Comparison of ENCODE assay signal across 18 cellular contexts in genomic region chr7:36795451-36796021, GRCh38.
DNase-seq lines count a peak whose midpoint lies in the region; ATAC-seq and TF ChIP-seq lines count a peak whose summit lies in the region.
"Had no signal": no experiment of that assay in that cellular context is flagged by ENCODE, and none has a peak within 500 bp of the region (broad histone marks: within the 10 kb centered on the region; RNA-seq: fewer than 3 reads in every experiment).

No MANE protein-coding gene starts in this region.

- no peaks in the 10 kb centered on the region for H3K27me3 ChIP-seq in mammary epithelial cell (ENCODE audit: insufficient read depth, low read length)
- no peaks in the 10 kb centered on the region for H3K27me3 ChIP-seq in testis
- H3K27me3 ChIP-seq: uterus had no signal

- no peaks in the 10 kb centered on the region for H3K27me3 Mint-ChIP-seq in activated naive CD8-positive, alpha-beta T cell
- H3K27me3 Mint-ChIP-seq in activated naive CD8-positive, alpha-beta T cell treated with anti-CD3 and anti-CD28 coated beads for 36 hours = no peaks in the 10 kb centered on the region
- H3K27me3 Mint-ChIP-seq in type B pancreatic cell = no peaks in the 10 kb centered on the region
- H3K27me3 Mint-ChIP-seq: activated B cell treated with CpG ODN at 0.5 μM for 24 hours; activated CD8-positive, alpha-beta memory T cell treated with anti-CD3 and anti-CD28 coated beads, Interleukin-2, amount 10 ng/mL, durations not matched to agents 7 days and 5 days; stimulated activated naive CD8-positive, alpha-beta T cell treated with anti-CD3 and anti-CD28 coated beads, Interleukin-15, Interleukin-2, amounts not matched to agents 100 ng/mL and 50 ng/mL, for 24 hours had no signal

- CTCF ChIA-PET in mammary epithelial cell (lab: Charles Lee; ENCODE audit: low non-redundant PET) = no interaction called here

- intact Hi-C loops in mammary epithelial cell (cut with micrococcal nuclease) (loop anchor here (1.0 kb wide), 1 partner anchor 25 kb away; no protein-coding TSS in a partner anchor), testis (cut with DNase I; ENCODE audit: low total_unique reads) (no loop called here)

- DNase-seq in activated naive CD8-positive, alpha-beta T cell treated with anti-CD3 and anti-CD28 coated beads for 36 hours = no peak
- DNase-seq in mammary epithelial cell = peak; percentile 89
- DNase-seq in left lobe of liver (ENCODE audit: low spot score) = peak; percentile 52
- no peak for DNase-seq in type B pancreatic cell (ENCODE audit: extremely low spot score, unreplicated experiment)
- no peak for DNase-seq in testis
- no peak for DNase-seq in T-helper 1 cell
- DNase-seq: activated B cell treated with CpG ODN at 0.5 μM for 24 hours; activated CD8-positive, alpha-beta memory T cell treated with anti-CD3 and anti-CD28 coated beads, Interleukin-2, amount 10 ng/mL, durations not matched to agents 7 days and 5 days; activated gamma-delta T cell; retina; uterus had no signal

- in situ Hi-C loops in mammary epithelial cell (cut with MboI; ENCODE audit: low sequenced_read_pairs in 2 of 2) = no loop called here

- 17% methylated on average over 3 of the region's 4 CpGs for WGBS in mammary epithelial cell (ENCODE audit: low coverage, missing lambda C conversion rate)
- WGBS in testis, 2 donors = 45 to 56% methylated on average over 4 of the region's 4 CpGs

- TF ChIP-seq POLR2A in testis (IDR thresholded peaks at IDR 0.05) = no peak

- H3K4me3 Mint-ChIP-seq in activated naive CD8-positive, alpha-beta T cell = peak overlapping the region; percentile 40
- no peak overlapping the region for H3K4me3 Mint-ChIP-seq in activated naive CD8-positive, alpha-beta T cell treated with anti-CD3 and anti-CD28 coated beads for 36 hours
- peak overlapping the region; percentile 6 for H3K4me3 Mint-ChIP-seq in type B pancreatic cell
- H3K4me3 Mint-ChIP-seq: activated B cell treated with CpG ODN at 0.5 μM for 24 hours; activated CD8-positive, alpha-beta memory T cell treated with anti-CD3 and anti-CD28 coated beads, Interleukin-2, amount 10 ng/mL, durations not matched to agents 7 days and 5 days; CD14-positive monocyte; GM23338; stimulated activated naive CD8-positive, alpha-beta T cell treated with anti-CD3 and anti-CD28 coated beads, Interleukin-15, Interleukin-2, amounts not matched to agents 100 ng/mL and 50 ng/mL, for 24 hours had no signal

- peaks cover 31% of the 10 kb centered on the region for H3K4me1 Mint-ChIP-seq in activated naive CD8-positive, alpha-beta T cell (ENCODE audit: low read depth)
- peaks cover 22% of the 10 kb centered on the region for H3K4me1 Mint-ChIP-seq in activated naive CD8-positive, alpha-beta T cell treated with anti-CD3 and anti-CD28 coated beads for 36 hours
- peaks cover 19% of the 10 kb centered on the region for H3K4me1 Mint-ChIP-seq in type B pancreatic cell (ENCODE audit: unreplicated experiment)
- H3K4me1 Mint-ChIP-seq: activated B cell treated with CpG ODN at 0.5 μM for 24 hours had no signal

- H4K20me1 ChIP-seq in mammary epithelial cell (ENCODE audit: insufficient read depth, low read length) = no peaks in the 10 kb centered on the region

- H3K9ac ChIP-seq in mammary epithelial cell (ENCODE audit: insufficient read depth, low read length) = peak overlapping the region; percentile 53

- H3K4me3 ChIP-seq in mammary epithelial cell (replicated peaks in 1 of 3; ENCODE audit: insufficient read depth in 1 of 3, low read depth in 2 of 3, low read length in 3 of 3) (no peak overlapping the region), testis (no peak overlapping the region)
- H3K4me3 ChIP-seq: A549, GM12878, GM23338, uterus had no signal

- BruUV-seq in mammary epithelial cell (replicated peaks; lab: Mats Ljungman, UMichigan) = no TSS peak

- H2AFZ ChIP-seq in mammary epithelial cell (ENCODE audit: low read depth, low read length) = peak overlapping the region; percentile 61

- H3K9me3 Mint-ChIP-seq in activated naive CD8-positive, alpha-beta T cell (ENCODE audit: low read depth) = no peaks in the 10 kb centered on the region
- H3K9me3 Mint-ChIP-seq in activated naive CD8-positive, alpha-beta T cell treated with anti-CD3 and anti-CD28 coated beads for 36 hours = no peaks in the 10 kb centered on the region
- H3K9me3 Mint-ChIP-seq in type B pancreatic cell = no peaks in the 10 kb centered on the region
- H3K9me3 Mint-ChIP-seq: activated B cell treated with CpG ODN at 0.5 μM for 24 hours; GM23338; stimulated activated naive CD8-positive, alpha-beta T cell treated with anti-CD3 and anti-CD28 coated beads, Interleukin-15, Interleukin-2, amounts not matched to agents 100 ng/mL and 50 ng/mL, for 24 hours had no signal

- peak overlapping the region; percentile 28 for H3K27ac Mint-ChIP-seq in activated naive CD8-positive, alpha-beta T cell
- no peak overlapping the region for H3K27ac Mint-ChIP-seq in activated naive CD8-positive, alpha-beta T cell treated with anti-CD3 and anti-CD28 coated beads for 36 hours
- no peak overlapping the region for H3K27ac Mint-ChIP-seq in type B pancreatic cell
- H3K27ac Mint-ChIP-seq: activated B cell treated with CpG ODN at 0.5 μM for 24 hours; activated CD8-positive, alpha-beta memory T cell treated with anti-CD3 and anti-CD28 coated beads, Interleukin-2, amount 10 ng/mL, durations not matched to agents 7 days and 5 days; GM23338; stimulated activated naive CD8-positive, alpha-beta T cell treated with anti-CD3 and anti-CD28 coated beads, Interleukin-15, Interleukin-2, amounts not matched to agents 100 ng/mL and 50 ng/mL, for 24 hours had no signal

- TF ChIP-seq CTCF in mammary epithelial cell (conservative IDR thresholded peaks at IDR 0.05 in 1 of 2, IDR thresholded peaks at IDR 0.05 in 1 of 2; ENCODE audit: extremely low read depth in 1 of 2, insufficient read depth in 1 of 2, low read depth in 1 of 2, low read length in 2 of 2) (no peak), type B pancreatic cell (conservative IDR thresholded peaks at IDR 0.05) (no peak), testis (IDR thresholded peaks at IDR 0.05) (no peak)

- dilution Hi-C loops in mammary epithelial cell (cut with HindIII; ENCODE audit: low sequenced_read_pairs) = no loop called here

- ATAC-seq in left lobe of liver = peak; percentile 81
- ATAC-seq in GM19035 (IDR thresholded peaks at IDR 0.05; ENCODE audit: unreplicated experiment) = no peak
- ATAC-seq: activated CD8-positive, alpha-beta memory T cell treated with anti-CD3 and anti-CD28 coated beads, Interleukin-2, amount 10 ng/mL, durations not matched to agents 7 days and 5 days; GM12878 had no signal

- peaks cover 3% of the 10 kb centered on the region for H3K36me3 Mint-ChIP-seq in activated naive CD8-positive, alpha-beta T cell
- no peaks in the 10 kb centered on the region for H3K36me3 Mint-ChIP-seq in activated naive CD8-positive, alpha-beta T cell treated with anti-CD3 and anti-CD28 coated beads for 36 hours
- no peaks in the 10 kb centered on the region for H3K36me3 Mint-ChIP-seq in type B pancreatic cell
- H3K36me3 Mint-ChIP-seq: CD14-positive monocyte had no signal

- peak overlapping the region; percentile 56 for H3K4me2 ChIP-seq in mammary epithelial cell (ENCODE audit: insufficient read depth, low read depth, low read length)
- H3K4me2 ChIP-seq: A549, GM23338 had no signal

- no peaks in the 10 kb centered on the region for H3K9me3 ChIP-seq in mammary epithelial cell (replicated peaks; ENCODE audit: insufficient read depth, low read length)
- no peaks in the 10 kb centered on the region for H3K9me3 ChIP-seq in testis
- H3K9me3 ChIP-seq: A549, uterus had no signal

- H3K36me3 ChIP-seq in mammary epithelial cell (ENCODE audit: insufficient read depth, low read length) (no peaks in the 10 kb centered on the region), testis (ENCODE audit: low read depth, missing control alignments) (no peaks in the 10 kb centered on the region)
- H3K36me3 ChIP-seq: uterus had no signal

- H3K27ac ChIP-seq in mammary epithelial cell (ENCODE audit: insufficient read depth, low read depth, low read length) (peak overlapping the region; percentile 92), testis (no peak overlapping the region)
- H3K27ac ChIP-seq: A549, uterus had no signal

- peaks cover 26% of the 10 kb centered on the region for H3K4me1 ChIP-seq in mammary epithelial cell (ENCODE audit: insufficient read depth, low read length)
- no peaks in the 10 kb centered on the region for H3K4me1 ChIP-seq in testis
- H3K4me1 ChIP-seq: A549, uterus had no signal

- H3K79me2 ChIP-seq in mammary epithelial cell (ENCODE audit: insufficient read depth, low read length) = no peaks in the 10 kb centered on the region

Comparison
In these comparisons a context has a peak if more than half of its experiments do, and no peak if none do; other contexts are left out.
1. DNase-seq: peak in mammary epithelial cell (single experiment) and left lobe of liver (single experiment); none in activated naive CD8-positive, alpha-beta T cell treated with anti-CD3 and anti-CD28 coated beads for 36 hours (single experiment), type B pancreatic cell (single experiment), testis (single experiment) and T-helper 1 cell (0 of 5).